ENCODE assay signal across 19 cellular contexts in the genomic region with DNA sequence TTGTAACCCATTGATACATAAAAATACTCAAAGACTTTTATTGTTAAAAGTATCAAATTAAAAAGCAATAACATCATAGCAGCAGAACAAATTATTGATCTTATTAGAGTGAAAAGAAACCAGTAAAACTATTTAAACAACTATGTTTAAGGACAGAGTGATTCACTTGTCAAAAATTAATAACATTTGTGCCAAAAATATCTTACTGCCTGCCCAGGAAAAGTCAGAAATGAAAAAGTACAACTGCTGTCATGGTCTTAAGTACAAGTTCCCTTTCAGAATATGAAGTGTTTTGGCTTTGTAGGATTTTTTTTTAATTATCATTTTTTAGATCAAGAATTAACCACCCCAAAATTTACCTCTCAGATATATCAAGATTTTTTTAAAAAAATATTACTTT. TPM values are rescaled to one million over a fixed set of nuclear protein-coding genes. Genes with fewer than 3 reads are reported as not detected.
DNase-seq lines count a peak whose midpoint lies in the region; ATAC-seq, FAIRE-seq and TF ChIP-seq lines count a peak whose summit lies in the region.
"Had no signal": no experiment of that assay in that cellular context is flagged by ENCODE, and none has a peak within 500 bp of the region (broad histone marks: within the 10 kb centered on the region; RNA-seq: fewer than 3 reads in every experiment).

No MANE protein-coding gene starts in this region.

- no peak overlapping the region for H3K27ac Mint-ChIP-seq in astrocyte (ENCODE audit: unreplicated experiment)
- H3K27ac Mint-ChIP-seq in T-cell: peak overlapping the region in 1 of 2 donors; percentile 23
- H3K27ac Mint-ChIP-seq: nephron progenitor cell had no signal

- DNase-seq in GM19239 (ENCODE audit: insufficient read length, low spot score): no peak
- peak; percentile 57 for DNase-seq in astrocyte (ENCODE audit: low read depth)
- no peak for DNase-seq in kidney
- DNase-seq in germinal center (ENCODE audit: low spot score): no peak
- DNase-seq in Right ventricle myocardium superior: no peak
- no peak for DNase-seq in T-cell
- DNase-seq: activated CD4-positive, alpha-beta T cell treated with anti-CD3 and anti-CD28 coated beads for 4 hours; activated naive CD4-positive, alpha-beta T cell treated with anti-CD3 and anti-CD28 coated beads, Interleukin-2, amount 50 U/mL, for 16 hours; effector memory CD8-positive, alpha-beta T cell; NCI-H1694; NCI-H226; nephron progenitor cell; stomach; T1000; uterus had no signal

- H3K9ac ChIP-seq in astrocyte (ENCODE audit: low read length): no peak overlapping the region
- no peak overlapping the region for H3K9ac ChIP-seq in kidney (ENCODE audit: low read length in 2 of 2)

- POLR2A ChIA-PET in T-cell (lab: Charles Lee): no interaction called here

- H3K36me3 ChIP-seq in ACC112 (ENCODE audit: insufficient read depth, low read length) (peaks cover 8% of the 10 kb centered on the region; the same call in 1 of the 2 replicates), astrocyte (ENCODE audit: insufficient read depth, low read length) (no peaks in the 10 kb centered on the region), kidney (ENCODE audit: control insufficient read depth in 1 of 2, insufficient read depth in 2 of 2, low read length in 2 of 2) (no peaks in the 10 kb centered on the region)
- H3K36me3 ChIP-seq: uterus had no signal

- no peak for TF ChIP-seq CTCF in astrocyte (IDR thresholded peaks at IDR 0.05; ENCODE audit: insufficient read depth, low read depth, low read length)
- no peak for TF ChIP-seq CTCF in kidney (IDR thresholded peaks at IDR 0.05; ENCODE audit: borderline replicate concordance, extremely low read depth, insufficient read depth)

- H3K4me1 ChIP-seq in ACC112 (ENCODE audit: control insufficient read depth, insufficient read depth, low read length, unreplicated experiment) (peaks cover 41% of the 10 kb centered on the region), astrocyte (ENCODE audit: insufficient read depth, low read length) (peaks cover 4% of the 10 kb centered on the region), kidney (ENCODE audit: control insufficient read depth in 1 of 2, insufficient read depth in 1 of 2, low read depth in 1 of 2, low read length in 2 of 2) (peaks cover 5 to 7% of the 10 kb centered on the region in 2 donors)

- no peak overlapping the region for H3K4me3 Mint-ChIP-seq in astrocyte (ENCODE audit: unreplicated experiment)
- H3K4me3 Mint-ChIP-seq in T-cell: no peak overlapping the region
- H3K4me3 Mint-ChIP-seq: effector memory CD8-positive, alpha-beta T cell; nephron progenitor cell had no signal

- intact Hi-C loops in kidney (cut with DNase I): no loop called here
- intact Hi-C loops in Right ventricle myocardium superior (cut with DNase I): no loop called here

- H3K79me2 ChIP-seq in ACC112 (ENCODE audit: control insufficient read depth, insufficient read depth, low read length, unreplicated experiment) (peaks cover 28% of the 10 kb centered on the region), astrocyte (ENCODE audit: insufficient read depth, low read length) (peaks cover 30% of the 10 kb centered on the region)

- no peak overlapping the region for H3K4me2 ChIP-seq in astrocyte (ENCODE audit: low read length)
- H3K4me2 ChIP-seq: A549 had no signal

- H3K4me1 Mint-ChIP-seq in astrocyte (ENCODE audit: low read depth, unreplicated experiment) (peaks cover 7% of the 10 kb centered on the region), T-cell (peaks cover 56 to 63% (median 63%) of the 10 kb centered on the region in 3 donors)

- H3K36me3 Mint-ChIP-seq in astrocyte (ENCODE audit: low read depth, unreplicated experiment) (no peaks in the 10 kb centered on the region), T-cell (peaks cover 28% of the 10 kb centered on the region)

- H3K9me3 Mint-ChIP-seq in astrocyte (ENCODE audit: unreplicated experiment): no peaks in the 10 kb centered on the region
- H3K9me3 Mint-ChIP-seq in T-cell: no peaks in the 10 kb centered on the region
- H3K9me3 Mint-ChIP-seq: effector memory CD8-positive, alpha-beta T cell; nephron progenitor cell had no signal

- H3K27ac ChIP-seq in ACC112 (ENCODE audit: low read depth, low read length) (peak overlapping the region; percentile 12; the same call in 1 of the 2 replicates), astrocyte (ENCODE audit: low read depth, low read length) (no peak overlapping the region), kidney (ENCODE audit: low read depth in 2 of 2, low read length in 2 of 2) (no peak overlapping the region)
- H3K27ac ChIP-seq: A549, cardiac muscle cell, stomach, uterus had no signal

- peak; percentile 64 for FAIRE-seq in GM19239 (lab: Jason Lieb, UNC)
- no peak for FAIRE-seq in astrocyte (lab: Jason Lieb, UNC)
- FAIRE-seq in kidney (lab: Jason Lieb, UNC): peak; percentile 53
- FAIRE-seq: A549 had no signal

- no peaks in the 10 kb centered on the region for H3K27me3 ChIP-seq in ACC112 (ENCODE audit: insufficient read depth, low read length)
- no peaks in the 10 kb centered on the region for H3K27me3 ChIP-seq in astrocyte (ENCODE audit: insufficient read depth, low read length)
- H3K27me3 ChIP-seq: cardiac muscle cell, stomach, uterus had no signal

- CTCF ChIA-PET in T-cell (lab: Charles Lee): no interaction called here

- no peak overlapping the region for H2AFZ ChIP-seq in ACC112 (ENCODE audit: low read length, unreplicated experiment)
- no peak overlapping the region for H2AFZ ChIP-seq in astrocyte (ENCODE audit: low read depth, low read length)

- H3K4me3 ChIP-seq in ACC112 (ENCODE audit: low read depth, low read length): peak overlapping the region; percentile 38
- H3K4me3 ChIP-seq in astrocyte (ENCODE audit: insufficient read depth, low read depth, low read length): no peak overlapping the region
- no peak overlapping the region for H3K4me3 ChIP-seq in kidney (ENCODE audit: low read length in 2 of 2)
- H3K4me3 ChIP-seq: A549, cardiac muscle cell, stomach, uterus had no signal

- ATAC-seq in HG03457 (IDR thresholded peaks at IDR 0.05; ENCODE audit: unreplicated experiment) (no peak), Right ventricle myocardium superior (ENCODE audit: poor library complexity) (no peak), T-cell (replicated peaks in 1 of 4) (no peak)
- ATAC-seq: A549; effector memory CD8-positive, alpha-beta T cell had no signal

- no peaks in the 10 kb centered on the region for H4K20me1 ChIP-seq in astrocyte (ENCODE audit: insufficient read depth, low read length)

- no peaks in the 10 kb centered on the region for H3K9me3 ChIP-seq in astrocyte (ENCODE audit: insufficient read depth, low read depth, low read length)
- H3K9me3 ChIP-seq in kidney (ENCODE audit: control insufficient read depth in 1 of 2, low read length in 2 of 2): no peaks in the 10 kb centered on the region
- H3K9me3 ChIP-seq: A549, stomach, uterus had no signal

- H3K27me3 Mint-ChIP-seq in astrocyte (ENCODE audit: low read depth, unreplicated experiment) (no peaks in the 10 kb centered on the region), T-cell (no peaks in the 10 kb centered on the region)
- H3K27me3 Mint-ChIP-seq: effector memory CD8-positive, alpha-beta T cell had no signal

RNA-seq across cellular contexts. Expression of a gene that starts 3.4 kb away (rescaled TPM):
- 27.5 and 29.8 TPM in 2 replicates for total RNA-seq in astrocyte
- 70.4 TPM for total RNA-seq in kidney
- 64.0 TPM for polyA plus RNA-seq in kidney (ENCODE audit: insufficient read depth, low read depth, low replicate concordance)
- total RNA-seq in Right ventricle myocardium superior: 18.7 TPM
- total RNA-seq in T-cell: 10 to 100 TPM; 24.8 to 36.7 (median 30.0) TPM
